10 cellular contexts compared by ENCODE assay signal in genomic region chr6:47235964-47236760, GRCh38.
A peak's percentile ranks its signal among the peaks of the same experiment; 100 is the strongest.
DNase-seq lines count a peak whose midpoint lies in the region; ATAC-seq, FAIRE-seq and TF ChIP-seq lines count a peak whose summit lies in the region.
"Had no signal": no experiment of that assay in that cellular context is flagged by ENCODE, and none has a peak within 500 bp of the region (broad histone marks: within the 10 kb centered on the region; RNA-seq: fewer than 3 reads in every experiment).

No MANE protein-coding gene starts in this region.

- H2AFZ ChIP-seq in OCI-LY3 (ENCODE audit: low read depth, low read length): peak overlapping the region; percentile 62; the same call in 1 of the 2 replicates

- POLR2A ChIA-PET in activated CD8-positive, alpha-beta T cell treated with anti-CD3 and anti-CD28 coated beads for 36 hours (lab: Charles Lee): interaction anchor here (0.8 kb wide), 1 partner anchor 11 kb away, joined by 3 read pairs; no protein-coding TSS in a partner anchor

- H3K79me2 ChIP-seq in OCI-LY3 (ENCODE audit: low read length): no peaks in the 10 kb centered on the region

- peaks cover 31% of the 10 kb centered on the region for H3K36me3 ChIP-seq in KOPT-K1 (ENCODE audit: insufficient read depth, low read length)
- peaks cover 5% of the 10 kb centered on the region for H3K36me3 ChIP-seq in OCI-LY3 (replicated peaks; ENCODE audit: low read depth, low read length)

- FAIRE-seq in GM12891 (lab: Jason Lieb, UNC): no peak

- H3K4me1 Mint-ChIP-seq in endothelial cell (ENCODE audit: unreplicated experiment): peaks cover 18% of the 10 kb centered on the region
- H3K4me1 Mint-ChIP-seq in activated CD8-positive, alpha-beta T cell treated with anti-CD3 and anti-CD28 coated beads for 36 hours (ENCODE audit: low read depth): no peaks in the 10 kb centered on the region

- CTCF ChIA-PET in activated CD8-positive, alpha-beta T cell treated with anti-CD3 and anti-CD28 coated beads for 36 hours (lab: Charles Lee): interaction anchor here (1.2 kb wide), 1 partner anchor 9 kb away, joined by 3 read pairs; no protein-coding TSS in a partner anchor

- no peaks in the 10 kb centered on the region for H4K20me1 ChIP-seq in OCI-LY3 (ENCODE audit: insufficient read depth, low read length)

- H3K4me1 ChIP-seq in OCI-LY3 (ENCODE audit: low read length): peaks cover 20% of the 10 kb centered on the region

- H3K9me3 Mint-ChIP-seq in endothelial cell (ENCODE audit: unreplicated experiment): no peaks in the 10 kb centered on the region
- no peaks in the 10 kb centered on the region for H3K9me3 Mint-ChIP-seq in activated CD8-positive, alpha-beta T cell treated with anti-CD3 and anti-CD28 coated beads for 36 hours
- H3K9me3 Mint-ChIP-seq: natural killer cell treated with Interleukin-12 subunit alpha and Interleukin-12 subunit beta and Interleukin-15 and Interleukin-18, amount 100 ng/mL, for 72 hours had no signal

- H3K9me3 ChIP-seq in KOPT-K1 (ENCODE audit: insufficient read depth, low read length, poor library complexity, severe bottlenecking) (no peaks in the 10 kb centered on the region), OCI-LY3 (ENCODE audit: insufficient read depth, low read length) (no peaks in the 10 kb centered on the region)

- no peak overlapping the region for H3K4me3 ChIP-seq in OCI-LY3 (ENCODE audit: low read length)
- H3K4me3 ChIP-seq: coronary artery had no signal

- no peak overlapping the region for H3K9ac ChIP-seq in OCI-LY3 (ENCODE audit: low read length)

- DNase-seq in GM12891 (ENCODE audit: insufficient read length, low spot score) (no peak), left kidney (ENCODE audit: low read depth, low spot score) (peak; percentile 9), endothelial cell (ENCODE audit: low spot score) (no peak)
- no peak for DNase-seq in activated CD8-positive, alpha-beta T cell treated with anti-CD3 and anti-CD28 coated beads for 36 hours
- no peak for DNase-seq in stimulated activated CD4-positive, alpha-beta T cell treated with anti-CD3 and anti-CD28 coated beads, Interleukin-15, amount 100 ng/mL, for 24 hours

- no peaks in the 10 kb centered on the region for H3K27me3 ChIP-seq in OCI-LY3 (ENCODE audit: low read depth, low read length)

- H3K4me2 ChIP-seq in OCI-LY3 (ENCODE audit: low read length): peak overlapping the region; percentile 30

- H3K27ac ChIP-seq in KOPT-K1 (ENCODE audit: low read depth, low read length, poor library complexity, severe bottlenecking) (peak overlapping the region; percentile 41), OCI-LY3 (ENCODE audit: low read length) (no peak overlapping the region)
- H3K27ac ChIP-seq: coronary artery had no signal

- H3K36me3 Mint-ChIP-seq in endothelial cell (ENCODE audit: low read depth, unreplicated experiment): peaks cover 4% of the 10 kb centered on the region
- no peaks in the 10 kb centered on the region for H3K36me3 Mint-ChIP-seq in activated CD8-positive, alpha-beta T cell treated with anti-CD3 and anti-CD28 coated beads for 36 hours (ENCODE audit: low read depth)
- H3K36me3 Mint-ChIP-seq: natural killer cell treated with Interleukin-12 subunit alpha and Interleukin-12 subunit beta and Interleukin-15 and Interleukin-18, amount 100 ng/mL, for 72 hours had no signal

- H3K27ac Mint-ChIP-seq in endothelial cell (ENCODE audit: unreplicated experiment): no peak overlapping the region
- no peak overlapping the region for H3K27ac Mint-ChIP-seq in activated CD8-positive, alpha-beta T cell treated with anti-CD3 and anti-CD28 coated beads for 36 hours
- H3K27ac Mint-ChIP-seq: natural killer cell treated with Interleukin-12 subunit alpha and Interleukin-12 subunit beta and Interleukin-15 and Interleukin-18, amount 100 ng/mL, for 72 hours had no signal

- peaks cover 2% of the 10 kb centered on the region for H3K27me3 Mint-ChIP-seq in endothelial cell (ENCODE audit: unreplicated experiment)
- H3K27me3 Mint-ChIP-seq in activated CD8-positive, alpha-beta T cell treated with anti-CD3 and anti-CD28 coated beads for 36 hours: no peaks in the 10 kb centered on the region
- H3K27me3 Mint-ChIP-seq: natural killer cell treated with Interleukin-12 subunit alpha and Interleukin-12 subunit beta and Interleukin-15 and Interleukin-18, amount 100 ng/mL, for 72 hours had no signal

- intact Hi-C loops in activated CD8-positive, alpha-beta T cell treated with anti-CD3 and anti-CD28 coated beads for 36 hours (cut with micrococcal nuclease): no loop called here

- no peak for ATAC-seq in activated CD8-positive, alpha-beta T cell treated with anti-CD3 and anti-CD28 coated beads for 36 hours
- ATAC-seq in HG03354 (IDR thresholded peaks at IDR 0.05; ENCODE audit: poor library complexity, severe bottlenecking, unreplicated experiment): no peak
- ATAC-seq: natural killer cell treated with Interleukin-12 subunit alpha and Interleukin-12 subunit beta and Interleukin-15 and Interleukin-18, amount 100 ng/mL, for 72 hours had no signal

- no peak overlapping the region for H3K4me3 Mint-ChIP-seq in endothelial cell (ENCODE audit: unreplicated experiment)
- no peak overlapping the region for H3K4me3 Mint-ChIP-seq in activated CD8-positive, alpha-beta T cell treated with anti-CD3 and anti-CD28 coated beads for 36 hours
- H3K4me3 Mint-ChIP-seq: natural killer cell treated with Interleukin-12 subunit alpha and Interleukin-12 subunit beta and Interleukin-15 and Interleukin-18, amount 100 ng/mL, for 72 hours had no signal

- no peak for TF ChIP-seq POLR2A in GM12891 (IDR thresholded peaks at IDR 0.05; ENCODE audit: low read depth, low read length)

- TF ChIP-seq CTCF in OCI-LY3 (IDR thresholded peaks at IDR 0.05; ENCODE audit: low read depth, low read length) (no peak), endothelial cell (IDR thresholded peaks at IDR 0.05; ENCODE audit: unreplicated experiment) (no peak)
- no peak for TF ChIP-seq CTCF in activated CD8-positive, alpha-beta T cell treated with anti-CD3 and anti-CD28 coated beads for 36 hours (IDR thresholded peaks at IDR 0.05)

TF ChIP-seq in GM12891, 5 proteins besides CTCF, POLR2A, EP300 and RAD21:
- TF ChIP-seq POLR2AphosphoS5 (IDR thresholded peaks at IDR 0.05; ENCODE audit: low read depth, low read length) (no peak), TAF1 (IDR thresholded peaks at IDR 0.05; ENCODE audit: low read depth, low read length) (no peak), SPI1 (IDR thresholded peaks at IDR 0.05; ENCODE audit: low read depth, low read length) (peak; percentile 43), POU2F2 (IDR thresholded peaks at IDR 0.05; ENCODE audit: low read depth, low read length) (no peak), PAX5 (IDR thresholded peaks at IDR 0.05; ENCODE audit: insufficient read depth, low read length, severe bottlenecking) (no peak)
